In genomic region chr7:124101173-124101768, GRCh38 we compare ENCODE assay signal across 10 cellular contexts.
DNase-seq lines count a peak whose midpoint lies in the region; FAIRE-seq and TF ChIP-seq lines count a peak whose summit lies in the region.
"Had no signal": no experiment of that assay in that cellular context is flagged by ENCODE, and none has a peak within 500 bp of the region (broad histone marks: within the 10 kb centered on the region; RNA-seq: fewer than 3 reads in every experiment).

No MANE protein-coding gene starts in this region.

- H3K79me2 ChIP-seq in astrocyte (ENCODE audit: insufficient read depth, low read length), result no peaks in the 10 kb centered on the region

- FAIRE-seq in astrocyte (lab: Jason Lieb, UNC), result no peak

- H3K36me3 ChIP-seq in astrocyte (ENCODE audit: insufficient read depth, low read length), result no peaks in the 10 kb centered on the region
- H3K36me3 ChIP-seq in tibial artery, result no peaks in the 10 kb centered on the region
- H3K36me3 ChIP-seq: prostate gland had no signal

- no peaks in the 10 kb centered on the region for H3K27me3 Mint-ChIP-seq in astrocyte (ENCODE audit: low read depth, unreplicated experiment)
- no peaks in the 10 kb centered on the region for H3K27me3 Mint-ChIP-seq in T-helper 2 cell treated with Interferon-gamma antibody and Interleukin-4, amounts not matched to agents 5 μg/mL and 100 μg/mL, for 36 hours (ENCODE audit: low read depth)

- H3K4me1 ChIP-seq in astrocyte (ENCODE audit: insufficient read depth, low read length), result no peaks in the 10 kb centered on the region
- H3K4me1 ChIP-seq in tibial artery, result no peaks in the 10 kb centered on the region
- H3K4me1 ChIP-seq: prostate gland had no signal

- no peaks in the 10 kb centered on the region for H3K36me3 Mint-ChIP-seq in astrocyte (ENCODE audit: low read depth, unreplicated experiment)
- H3K36me3 Mint-ChIP-seq in T-helper 2 cell treated with Interferon-gamma antibody and Interleukin-4, amounts not matched to agents 5 μg/mL and 100 μg/mL, for 36 hours (ENCODE audit: low read depth), result no peaks in the 10 kb centered on the region

- no peak overlapping the region for H3K27ac Mint-ChIP-seq in astrocyte (ENCODE audit: unreplicated experiment)
- no peak overlapping the region for H3K27ac Mint-ChIP-seq in T-helper 2 cell treated with Interferon-gamma antibody and Interleukin-4, amounts not matched to agents 5 μg/mL and 100 μg/mL, for 36 hours
- H3K27ac Mint-ChIP-seq: activated naive CD4-positive, alpha-beta T cell treated with anti-CD3 and anti-CD28 coated beads, Interleukin-2, amount 50 U/mL, for 72 hours had no signal

- H2AFZ ChIP-seq in astrocyte (ENCODE audit: low read depth, low read length), result no peak overlapping the region

- peak; percentile 13 for DNase-seq in Daoy (ENCODE audit: low read depth)
- DNase-seq in HT1080 (ENCODE audit: low read depth), result peak; percentile 10
- no peak for DNase-seq in astrocyte (ENCODE audit: low read depth)
- DNase-seq in lung microvascular endothelial cell (ENCODE audit: low read depth in 2 of 2), result peak; percentile 49 to 63
- no peak for DNase-seq in HK-2 (ENCODE audit: unreplicated experiment)
- no peak for DNase-seq in activated naive CD4-positive, alpha-beta T cell treated with Interleukin-2 at 50 U/mL for 16 hours
- DNase-seq in T-helper 2 cell treated with Interferon-gamma antibody and Interleukin-4, amounts not matched to agents 5 μg/mL and 100 μg/mL, for 36 hours (ENCODE audit: low spot score), result no peak
- DNase-seq in tibial artery, result no peak

- H3K4me1 Mint-ChIP-seq in astrocyte (ENCODE audit: low read depth, unreplicated experiment), result no peaks in the 10 kb centered on the region
- no peaks in the 10 kb centered on the region for H3K4me1 Mint-ChIP-seq in T-helper 2 cell treated with Interferon-gamma antibody and Interleukin-4, amounts not matched to agents 5 μg/mL and 100 μg/mL, for 36 hours (ENCODE audit: low read depth)

- H3K9me3 ChIP-seq in astrocyte (ENCODE audit: insufficient read depth, low read depth, low read length), result no peaks in the 10 kb centered on the region
- H3K9me3 ChIP-seq in tibial artery, result peaks cover 0 to 6% (median 0%) of the 10 kb centered on the region in 3 donors
- H3K9me3 ChIP-seq: prostate gland had no signal

- H3K27me3 ChIP-seq in astrocyte (ENCODE audit: insufficient read depth, low read length), result no peaks in the 10 kb centered on the region
- no peaks in the 10 kb centered on the region for H3K27me3 ChIP-seq in tibial artery

- H4K20me1 ChIP-seq in astrocyte (ENCODE audit: insufficient read depth, low read length), result no peaks in the 10 kb centered on the region

- H3K4me2 ChIP-seq in astrocyte (ENCODE audit: low read length), result no peak overlapping the region

- no peak overlapping the region for H3K9ac ChIP-seq in astrocyte (ENCODE audit: low read length)

- H3K4me3 ChIP-seq in astrocyte (ENCODE audit: insufficient read depth, low read depth, low read length), result no peak overlapping the region
- no peak overlapping the region for H3K4me3 ChIP-seq in tibial artery
- H3K4me3 ChIP-seq: prostate gland had no signal

- intact Hi-C loops in tibial artery (cut with DNase I; ENCODE audit: low total_unique reads), result no loop called here

- peaks cover 8% of the 10 kb centered on the region for H3K9me3 Mint-ChIP-seq in astrocyte (ENCODE audit: unreplicated experiment)
- H3K9me3 Mint-ChIP-seq in T-helper 2 cell treated with Interferon-gamma antibody and Interleukin-4, amounts not matched to agents 5 μg/mL and 100 μg/mL, for 36 hours, result peaks cover 5% of the 10 kb centered on the region

- H3K4me3 Mint-ChIP-seq in astrocyte (ENCODE audit: unreplicated experiment), result no peak overlapping the region
- H3K4me3 Mint-ChIP-seq in T-helper 2 cell treated with Interferon-gamma antibody and Interleukin-4, amounts not matched to agents 5 μg/mL and 100 μg/mL, for 36 hours, result no peak overlapping the region

- H3K27ac ChIP-seq in astrocyte (ENCODE audit: low read depth, low read length) (no peak overlapping the region), tibial artery (no peak overlapping the region)
- H3K27ac ChIP-seq: prostate gland had no signal

- TF ChIP-seq CTCF in astrocyte (IDR thresholded peaks at IDR 0.05; ENCODE audit: insufficient read depth, low read depth, low read length) (peak; percentile 51), tibial artery (IDR thresholded peaks at IDR 0.05) (no peak)

Comparison
In these comparisons a context has a peak if more than half of its experiments do, and no peak if none do; other contexts are left out.
1. DNase-seq: peak in Daoy (single experiment), HT1080 (single experiment) and lung microvascular endothelial cell (2 of 2); none in astrocyte (single experiment), HK-2 (single experiment), activated naive CD4-positive, alpha-beta T cell treated with Interleukin-2 at 50 U/mL for 16 hours (single experiment), T-helper 2 cell treated with Interferon-gamma antibody and Interleukin-4, amounts not matched to agents 5 μg/mL and 100 μg/mL, for 36 hours (single experiment) and tibial artery (0 of 2).